Comparison of ENCODE assay signal across 1 cellular context in genomic region chr22:17778412-17778976, GRCh38.
TF ChIP-seq lines count a peak whose summit lies in the region.

No MANE protein-coding gene starts in this region.

TF ChIP-seq in K562, 482 proteins besides CTCF, POLR2A, EP300 and RAD21:
- TF ChIP-seq ZNF398 (CRISPR knock-in tag; IDR thresholded peaks at IDR 0.05), result no peak
- peak; percentile 2 for TF ChIP-seq HNRNPLL (IDR thresholded peaks at IDR 0.05; ENCODE audit: low read depth, low read length, poor library complexity, severe bottlenecking)
- no peak for TF ChIP-seq NFIX (CRISPR knock-in tag; IDR thresholded peaks at IDR 0.05; ENCODE audit: low read depth)
- no peak for TF ChIP-seq ARID2 (IDR thresholded peaks at IDR 0.05)
- 0 out of 2 replicates have a peak, but pooled peaks have one; percentile 30 for TF ChIP-seq POLR2G (IDR thresholded peaks at IDR 0.05; ENCODE audit: low read depth, low read length)
- TF ChIP-seq RBFOX2 (IDR thresholded peaks at IDR 0.05; ENCODE audit: low read depth, low read length), result 0 out of 2 replicates have a peak, but pooled peaks have one; percentile 20
TF ChIP-seq in K562: peak in this region for 3.
